In the genomic region with DNA sequence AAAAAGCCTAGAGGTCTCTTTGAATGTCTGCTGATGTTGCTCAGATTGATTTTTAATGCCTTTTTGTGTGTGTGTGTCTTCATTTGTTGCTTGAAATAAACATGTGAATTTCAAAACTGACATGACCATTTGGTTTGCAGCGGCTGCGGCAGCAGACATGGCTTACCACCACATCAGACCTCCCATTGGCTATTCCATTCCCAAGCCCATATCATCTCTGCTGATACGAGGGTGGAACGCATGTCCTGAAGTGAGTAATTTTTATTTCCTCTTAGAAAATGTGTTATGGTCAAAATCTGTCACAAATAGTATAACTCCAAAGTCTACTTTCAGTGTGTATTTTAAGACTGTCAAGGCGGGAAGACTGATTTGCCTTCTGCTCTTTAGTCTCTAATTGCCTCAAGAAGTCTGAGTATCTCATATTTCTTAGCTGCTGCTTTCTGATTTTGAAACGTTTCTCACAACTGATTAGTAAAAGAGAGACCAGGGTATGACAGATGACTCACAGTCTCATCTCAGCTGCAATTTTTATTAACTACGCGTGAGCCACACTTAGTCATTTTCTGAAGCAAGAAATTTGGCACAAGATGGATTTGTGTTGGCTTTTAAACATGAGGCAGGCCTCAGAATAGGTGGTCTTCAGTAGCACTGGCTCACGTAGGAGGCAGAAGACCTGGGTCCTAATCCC, we compare ENCODE assay signal across 8 cellular contexts.
A peak's percentile ranks its signal among the peaks of the same experiment; 100 is the strongest.
DNase-seq lines count a peak whose midpoint lies in the region; ATAC-seq lines count a peak whose summit lies in the region.

No MANE protein-coding gene starts in this region.

- DNase-seq in kidney tubule cell (ENCODE audit: low spot score) (peak; percentile 19), 8988T (no peak), GOT3 (lab: John Stamatoyannopoulos, UW) (no peak), epidermal melanocyte (ENCODE audit: insufficient read length, low spot score) (no peak)

- ATAC-seq in GM18519 (IDR thresholded peaks at IDR 0.05; ENCODE audit: low FRiP score, unreplicated experiment), result peak; percentile 90
- ATAC-seq in GM21723 (IDR thresholded peaks at IDR 0.05; ENCODE audit: unreplicated experiment), result peak; percentile 86
- ATAC-seq in HG03575 (IDR thresholded peaks at IDR 0.05; ENCODE audit: extremely low read depth, insufficient number of reproducible peaks, low FRiP score, unreplicated experiment), result peak; percentile 69
- ATAC-seq in HG03135 (IDR thresholded peaks at IDR 0.05; ENCODE audit: unreplicated experiment), result no peak
